In the genomic region with DNA sequence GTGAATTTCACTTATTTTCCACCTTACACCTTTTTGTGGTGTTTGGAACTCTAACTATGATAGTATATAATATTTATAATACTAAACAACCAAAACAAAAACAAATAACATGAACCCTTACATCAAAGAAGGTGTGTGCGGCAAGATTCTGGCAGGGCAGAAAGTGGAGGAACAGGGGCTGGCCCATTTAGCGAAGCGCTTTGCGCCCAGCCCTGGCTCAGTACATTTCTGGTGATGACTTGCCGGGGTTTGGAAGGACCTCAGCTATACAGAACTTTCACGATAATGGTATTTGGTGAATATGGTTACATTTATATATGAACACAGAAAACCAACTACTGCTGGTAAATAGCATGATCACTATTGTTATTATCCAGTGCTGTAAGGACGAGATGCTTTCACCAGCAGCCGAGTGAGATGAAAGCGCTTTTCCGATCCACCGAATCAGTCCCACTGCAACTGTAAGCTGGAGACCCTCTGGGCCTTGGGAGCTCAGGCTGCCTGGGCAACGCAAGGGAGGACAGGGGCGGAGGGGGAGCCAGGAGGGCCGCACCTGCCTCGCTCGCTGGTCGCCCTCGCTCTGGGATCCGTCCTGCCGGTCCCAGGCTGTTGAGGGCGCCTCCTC, we compare ENCODE assay signal across 8 cellular contexts.
DNase-seq lines count a peak whose midpoint lies in the region; TF ChIP-seq lines count a peak whose summit lies in the region.

No MANE protein-coding gene starts in this region.

- BruUV-seq in MCF 10A (replicated peaks; lab: Mats Ljungman, UMichigan), result no TSS peak

- H3K9me3 ChIP-seq in DOHH2 (ENCODE audit: control insufficient read depth, insufficient read depth, low read length) (no peaks in the 10 kb centered on the region), Karpas-422 (ENCODE audit: low read length) (no peaks in the 10 kb centered on the region), mucosa of rectum (ENCODE audit: control insufficient read depth in 2 of 2, low read length in 2 of 2) (no peaks in the 10 kb centered on the region)

- H3K9ac ChIP-seq in Karpas-422 (ENCODE audit: low read length) (peak overlapping the region; percentile 86), mucosa of rectum (ENCODE audit: low read depth in 1 of 2, low read length in 2 of 2) (peak overlapping the region; percentile 74 to 81)

- no peaks in the 10 kb centered on the region for H3K9me3 Mint-ChIP-seq in MCF 10A (ENCODE audit: unreplicated experiment)

- H2AFZ ChIP-seq in Karpas-422 (ENCODE audit: low read length), result peak overlapping the region; percentile 100

- H3K4me3 ChIP-seq in DOHH2 (ENCODE audit: low read length) (peak overlapping the region; percentile 93), Karpas-422 (ENCODE audit: low read length) (peak overlapping the region; percentile 73), mucosa of rectum (ENCODE audit: low read length in 2 of 2) (peak overlapping the region; percentile 74 to 83)

- H3K79me2 ChIP-seq in DOHH2 (ENCODE audit: control insufficient read depth, low read length), result no peaks in the 10 kb centered on the region
- no peaks in the 10 kb centered on the region for H3K79me2 ChIP-seq in Karpas-422 (ENCODE audit: low read length)

- H3K4me1 ChIP-seq in DOHH2 (ENCODE audit: control insufficient read depth, low read length), result peaks cover 24% of the 10 kb centered on the region
- H3K4me1 ChIP-seq in Karpas-422 (ENCODE audit: low read length), result peaks cover 21% of the 10 kb centered on the region
- peaks cover 0 to 3% of the 10 kb centered on the region in 2 donors for H3K4me1 ChIP-seq in mucosa of rectum (ENCODE audit: control insufficient read depth in 2 of 2, insufficient read depth in 2 of 2, low read length in 2 of 2)

- H3K36me3 ChIP-seq in DOHH2 (ENCODE audit: control insufficient read depth, low read length), result no peaks in the 10 kb centered on the region
- no peaks in the 10 kb centered on the region for H3K36me3 ChIP-seq in Karpas-422 (ENCODE audit: insufficient read depth, low read length)
- H3K36me3 ChIP-seq in mucosa of rectum (ENCODE audit: control insufficient read depth in 2 of 2, insufficient read depth in 2 of 2, low read length in 2 of 2), result no peaks in the 10 kb centered on the region

- peak overlapping the region; percentile 100 for H3K4me2 ChIP-seq in DOHH2 (ENCODE audit: low read length)
- peak overlapping the region; percentile 100 for H3K4me2 ChIP-seq in Karpas-422 (ENCODE audit: low read depth, low read length, poor library complexity, severe bottlenecking)

- H3K27me3 ChIP-seq in DOHH2 (ENCODE audit: control insufficient read depth, low read length) (peaks cover 29% of the 10 kb centered on the region), Karpas-422 (ENCODE audit: low read length) (no peaks in the 10 kb centered on the region; the same call in 1 of the 2 replicates), mucosa of rectum (ENCODE audit: control insufficient read depth in 2 of 2, insufficient read depth in 2 of 2, low read length in 2 of 2) (no peaks in the 10 kb centered on the region)

- intact Hi-C loops in MCF 10A (cut with micrococcal nuclease), result no loop called here

- DNase-seq in Karpas-422 (no peak), MCF 10A (ENCODE audit: unreplicated experiment) (no peak), Kasumi-1 (lab: John Stamatoyannopoulos, UW) (no peak), pons (ENCODE audit: low spot score) (no peak), dermis blood vessel endothelial cell (no peak)
- no peak for DNase-seq in stimulated activated CD4-positive, alpha-beta T cell treated with anti-CD3 and anti-CD28 coated beads, Interleukin-1b, Interleukin-23, amount 100 ng/mL, for 48 hours

- H4K20me1 ChIP-seq in DOHH2 (ENCODE audit: control insufficient read depth, insufficient read depth, low read depth, low read length), result no peaks in the 10 kb centered on the region
- no peaks in the 10 kb centered on the region for H4K20me1 ChIP-seq in Karpas-422 (ENCODE audit: insufficient read depth, low read depth, low read length)

- H3K27ac Mint-ChIP-seq in MCF 10A (ENCODE audit: low read depth, unreplicated experiment), result no peak overlapping the region

- POLR2A ChIA-PET in MCF 10A (lab: Yijun Ruan, JAX), result interaction anchor here (0.6 to 2.4 kb wide), 17 partner anchors 10 to 600 kb away, joined by 3 to 13 read pairs (median 3); a partner anchor contains a TSS

- no peaks in the 10 kb centered on the region for H3K27me3 Mint-ChIP-seq in MCF 10A (ENCODE audit: insufficient read depth, unreplicated experiment)

- H3K27ac ChIP-seq in DOHH2 (ENCODE audit: low read depth, low read length), result no peak overlapping the region
- no peak overlapping the region for H3K27ac ChIP-seq in Karpas-422 (ENCODE audit: low read length)
- peak overlapping the region; percentile 57 to 74 for H3K27ac ChIP-seq in mucosa of rectum (ENCODE audit: low read depth in 2 of 2, low read length in 2 of 2)

- no peaks in the 10 kb centered on the region for H3K36me3 Mint-ChIP-seq in MCF 10A (ENCODE audit: insufficient read depth, unreplicated experiment)

- 0 out of 2 replicates have a peak, but pooled peaks cover 4% of the 10 kb centered on the region for H3F3A ChIP-seq in DOHH2 (ENCODE audit: control insufficient read depth, insufficient read depth)

- peak overlapping the region; percentile 71 for H3K4me3 Mint-ChIP-seq in MCF 10A (ENCODE audit: unreplicated experiment)

- no peaks in the 10 kb centered on the region for H3K4me1 Mint-ChIP-seq in MCF 10A (ENCODE audit: insufficient read depth, unreplicated experiment)

- no peaks in the 10 kb centered on the region for H3K9me2 ChIP-seq in DOHH2 (replicated peaks; ENCODE audit: control insufficient read depth, low read length)
- no peaks in the 10 kb centered on the region for H3K9me2 ChIP-seq in Karpas-422 (replicated peaks; ENCODE audit: insufficient read depth, low read length)

- TF ChIP-seq CTCF in DOHH2 (IDR thresholded peaks at IDR 0.05; ENCODE audit: low read depth, low read length, poor library complexity, severe bottlenecking) (no peak), MCF 10A (IDR thresholded peaks at IDR 0.05; ENCODE audit: unreplicated experiment) (no peak)

- CTCF ChIA-PET in MCF 10A (lab: Yijun Ruan, JAX), result interaction anchor here (0.8 to 6.5 kb wide), 16 partner anchors 7 to 544 kb away, joined by 3 to 46 read pairs (median 3); a partner anchor contains a TSS

Comparison
In these comparisons a context has a peak if more than half of its experiments do, and no peak if none do; other contexts are left out.
1. H3K27ac ChIP-seq: peak in mucosa of rectum (2 of 2); none in DOHH2 (single experiment) and Karpas-422 (single experiment).
2. Peak in every context shown above with its lines, with median percentiles within 50 percentile points of each other: H3K4me3 ChIP-seq.